18 cellular contexts compared by ENCODE assay signal in the genomic region with DNA sequence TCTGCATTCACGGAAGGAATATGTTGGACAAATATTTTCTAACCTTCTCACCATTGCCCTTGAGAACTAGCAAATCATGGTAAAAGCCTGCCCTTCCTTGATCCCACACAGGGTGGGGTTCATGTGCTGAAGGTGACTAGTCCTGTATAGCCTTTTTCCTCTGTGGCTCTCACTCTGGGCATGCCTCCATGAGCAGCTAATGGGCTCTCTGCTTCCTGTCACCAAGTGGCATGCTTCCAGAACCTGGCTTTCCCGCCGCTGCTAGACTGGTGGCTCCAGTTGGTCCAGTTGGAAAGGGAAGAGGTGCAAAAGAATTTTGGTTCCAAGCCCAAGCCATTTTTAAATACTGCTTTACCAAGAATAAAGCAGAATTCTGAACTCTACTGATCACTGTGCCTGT. TPM values are rescaled to one million over a fixed set of nuclear protein-coding genes. Genes with fewer than 3 reads are reported as not detected.
A peak's percentile ranks its signal among the peaks of the same experiment; 100 is the strongest.
DNase-seq lines count a peak whose midpoint lies in the region; ATAC-seq and TF ChIP-seq lines count a peak whose summit lies in the region.
"Had no signal": no experiment of that assay in that cellular context is flagged by ENCODE, and none has a peak within 500 bp of the region (broad histone marks: within the 10 kb centered on the region; RNA-seq: fewer than 3 reads in every experiment).

No MANE protein-coding gene starts in this region.

- H3K79me2 ChIP-seq in mammary epithelial cell (ENCODE audit: insufficient read depth, low read length), result no peaks in the 10 kb centered on the region

- dilution Hi-C loops in mammary epithelial cell (cut with HindIII; ENCODE audit: low sequenced_read_pairs), result no loop called here

- no peak overlapping the region for H3K4me2 ChIP-seq in mammary epithelial cell (ENCODE audit: insufficient read depth, low read depth, low read length)

- H4K20me1 ChIP-seq in mammary epithelial cell (ENCODE audit: insufficient read depth, low read length), result no peaks in the 10 kb centered on the region

- H3K4me3 ChIP-seq in breast epithelium (no peak overlapping the region), mammary epithelial cell (replicated peaks in 1 of 3; ENCODE audit: insufficient read depth in 1 of 3, low read depth in 2 of 3, low read length in 3 of 3) (no peak overlapping the region), lower lobe of right lung (no peak overlapping the region), transverse colon (no peak overlapping the region), sigmoid colon (no peak overlapping the region)
- H3K4me3 ChIP-seq: tibial nerve had no signal

- CTCF ChIA-PET in mammary epithelial cell (lab: Charles Lee; ENCODE audit: low non-redundant PET), result no interaction called here

- no peaks in the 10 kb centered on the region for H3K36me3 ChIP-seq in breast epithelium
- H3K36me3 ChIP-seq in mammary epithelial cell (ENCODE audit: insufficient read depth, low read length), result no peaks in the 10 kb centered on the region
- H3K36me3 ChIP-seq in lower lobe of right lung, result peaks cover 36% of the 10 kb centered on the region
- H3K36me3 ChIP-seq in transverse colon, result peaks cover 0 to 5% (median 0%) of the 10 kb centered on the region in 4 donors
- peaks cover 12 to 61% (median 22%) of the 10 kb centered on the region in 4 donors for H3K36me3 ChIP-seq in sigmoid colon

- H3K4me1 ChIP-seq in breast epithelium (no peaks in the 10 kb centered on the region), mammary epithelial cell (ENCODE audit: insufficient read depth, low read length) (peaks cover 9% of the 10 kb centered on the region), lower lobe of right lung (no peaks in the 10 kb centered on the region), transverse colon (peaks cover 0 to 5% (median 2%) of the 10 kb centered on the region in 4 donors), sigmoid colon (no peaks in the 10 kb centered on the region)
- H3K4me1 ChIP-seq: tibial nerve had no signal

- no TSS peak for BruUV-seq in mammary epithelial cell (replicated peaks; lab: Mats Ljungman, UMichigan)

- TF ChIP-seq EP300 in transverse colon (IDR thresholded peaks at IDR 0.05; ENCODE audit: low read depth) (no peak), sigmoid colon (IDR thresholded peaks at IDR 0.05) (no peak)

- no peaks in the 10 kb centered on the region for H3K27me3 ChIP-seq in breast epithelium
- H3K27me3 ChIP-seq in mammary epithelial cell (ENCODE audit: insufficient read depth, low read length), result no peaks in the 10 kb centered on the region
- H3K27me3 ChIP-seq in lower lobe of right lung (ENCODE audit: low read depth), result no peaks in the 10 kb centered on the region
- H3K27me3 ChIP-seq in transverse colon, result no peaks in the 10 kb centered on the region
- H3K27me3 ChIP-seq in sigmoid colon, result no peaks in the 10 kb centered on the region
- H3K27me3 ChIP-seq: tibial nerve had no signal

- H3K27ac ChIP-seq in breast epithelium (peak overlapping the region; percentile 26 to 43), mammary epithelial cell (ENCODE audit: insufficient read depth, low read depth, low read length) (no peak overlapping the region), lower lobe of right lung (no peak overlapping the region), transverse colon (no peak overlapping the region), sigmoid colon (no peak overlapping the region)
- H3K27ac ChIP-seq: tibial nerve had no signal

- WGBS in mammary epithelial cell (ENCODE audit: low coverage, missing lambda C conversion rate), result 78% methylated on average over 3 of the region's 3 CpGs
- WGBS in transverse colon (ENCODE audit: low coverage in 1 of 2), 2 donors, result 30 to 41% methylated on average over 3 of the region's 3 CpGs
- 24 to 75% methylated on average over 3 of the region's 3 CpGs for WGBS in sigmoid colon, 2 donors

- intact Hi-C loops in breast epithelium (cut with DNase I; ENCODE audit: low total_unique reads) (no loop called here), mammary epithelial cell (cut with micrococcal nuclease) (no loop called here), lower lobe of right lung (cut with DNase I) (no loop called here), transverse colon (cut with DNase I; ENCODE audit: low total_unique reads) (no loop called here), sigmoid colon (cut with DNase I) (no loop called here)

- TF ChIP-seq POLR2A in breast epithelium (IDR thresholded peaks at IDR 0.05) (no peak), transverse colon (IDR thresholded peaks at IDR 0.05) (no peak), sigmoid colon (IDR thresholded peaks at IDR 0.05) (no peak)

- H3K9me3 ChIP-seq in breast epithelium (no peaks in the 10 kb centered on the region), mammary epithelial cell (replicated peaks; ENCODE audit: insufficient read depth, low read length) (no peaks in the 10 kb centered on the region), lower lobe of right lung (no peaks in the 10 kb centered on the region), transverse colon (no peaks in the 10 kb centered on the region), sigmoid colon (no peaks in the 10 kb centered on the region)
- H3K9me3 ChIP-seq: tibial nerve had no signal

- H3K9ac ChIP-seq in mammary epithelial cell (ENCODE audit: insufficient read depth, low read length), result no peak overlapping the region

- in situ Hi-C loops in mammary epithelial cell (cut with MboI; ENCODE audit: low sequenced_read_pairs in 2 of 2), result no loop called here
- in situ Hi-C loops in transverse colon (cut with MboI; ENCODE audit: low pct_ligation_motif_present in 1 of 4, low pct_unique_long_range_greater_than_20kb in 1 of 4, low sequenced_read_pairs in 3 of 4), result loop anchor here in 1 of 4 donors (25.0 kb wide), 1 partner anchor 122 kb away; a partner anchor contains a TSS

- no peak overlapping the region for H2AFZ ChIP-seq in mammary epithelial cell (ENCODE audit: low read depth, low read length)

- TF ChIP-seq CTCF in breast epithelium (IDR thresholded peaks at IDR 0.05) (no peak), mammary epithelial cell (conservative IDR thresholded peaks at IDR 0.05 in 1 of 2, IDR thresholded peaks at IDR 0.05 in 1 of 2; ENCODE audit: extremely low read depth in 1 of 2, insufficient read depth in 1 of 2, low read depth in 1 of 2, low read length in 2 of 2) (no peak), lower lobe of right lung (IDR thresholded peaks at IDR 0.05) (no peak), transverse colon (IDR thresholded peaks at IDR 0.05) (no peak), sigmoid colon (IDR thresholded peaks at IDR 0.05) (no peak)

- DNase-seq in breast epithelium (ENCODE audit: low spot score in 2 of 2), result peak; percentile 64 to 70
- DNase-seq in mammary epithelial cell, result no peak
- DNase-seq in cerebellum (ENCODE audit: low spot score), result peak; percentile 80
- no peak for DNase-seq in lower lobe of right lung
- peak; percentile 53 for DNase-seq in transverse colon
- no peak for DNase-seq in sigmoid colon
- DNase-seq: activated CD4-positive, alpha-beta T cell treated with anti-CD3 and anti-CD28 coated beads, Interleukin-2, amount 50 U/mL, for 48 hours; activated naive CD4-positive, alpha-beta T cell treated with anti-CD3 and anti-CD28 coated beads, Interleukin-2, amount 50 U/mL, for 16 hours; activated T-cell treated with anti-CD3 and anti-CD28 coated beads, Interleukin-2, amount 50 U/mL, for 24 hours; cortex of kidney; GOT3; NCI-H187; nephron progenitor cell; T-cell had no signal

- ATAC-seq in lower lobe of right lung (peak; percentile 19 to 48), GM19035 (IDR thresholded peaks at IDR 0.05; ENCODE audit: unreplicated experiment) (no peak), HG03521 (IDR thresholded peaks at IDR 0.05; ENCODE audit: unreplicated experiment) (no peak)
- ATAC-seq: stimulated activated effector memory CD8-positive, alpha-beta T cell treated with anti-CD3 and anti-CD28 coated beads, Interleukin-12 subunit alpha, Interleukin-12 subunit beta, amount 100 ng/mL, for 72 hours; T-cell had no signal

RNA-seq across cellular contexts. Expression of a gene that starts 35.5 kb away (rescaled TPM):
- total RNA-seq in breast epithelium (1 to 10 TPM; 5.1 to 6.9 (median 5.9) TPM), mammary epithelial cell (10 to 100 TPM in 1 of 2 donors, 1 to 10 TPM in 1; 3.7 to 11.8 TPM), cerebellum (16.5 TPM), lower lobe of right lung (10.2 TPM), transverse colon (10 to 100 TPM in 1 of 4 donors, 1 to 10 TPM in 3; 4.2 to 16.5 (median 6.8) TPM), sigmoid colon (10 to 100 TPM; 14.8 to 19.4 (median 16.3) TPM)
- polyA plus RNA-seq in mammary epithelial cell (3.9 TPM), sigmoid colon (1 to 10 TPM in 1 of 3 donors, under 1 TPM in 2; 0.60 to 4.1 (median 0.69) TPM)
- 12.2 TPM for polyA minus RNA-seq in mammary epithelial cell

RNA-seq across cellular contexts. Expression of a gene that starts 51.8 kb away (rescaled TPM):
- total RNA-seq in breast epithelium, result 100 to 1,000 TPM in 1 of 3 donors, 10 to 100 TPM in 2; 71.9 to 105 (median 72.0) TPM
- total RNA-seq in mammary epithelial cell, result 100 to 1,000 TPM in 1 of 2 donors, 10 to 100 TPM in 1; 69.7 to 135 TPM
- 170 TPM for polyA plus RNA-seq in mammary epithelial cell
- polyA minus RNA-seq in mammary epithelial cell, result 36.0 TPM
- total RNA-seq in cerebellum, result 75.9 TPM
- total RNA-seq in lower lobe of right lung, result 59.5 TPM
- 10 to 100 TPM; 14.3 to 70.3 (median 63.1) TPM for total RNA-seq in transverse colon
- total RNA-seq in sigmoid colon, result 100 to 1,000 TPM in 3 of 4 donors, 10 to 100 TPM in 1; 69.2 to 173 (median 134) TPM
- polyA plus RNA-seq in sigmoid colon, result 100 to 1,000 TPM; 106 to 140 (median 138) TPM

RNA-seq across cellular contexts. Expression of a gene that starts 54.9 kb away (rescaled TPM):
- total RNA-seq in breast epithelium (10 to 100 TPM; 28.8 to 33.9 (median 30.8) TPM), mammary epithelial cell (10 to 100 TPM; 33.8 to 34.5 TPM), cerebellum (22.1 TPM), lower lobe of right lung (17.3 TPM), transverse colon (10 to 100 TPM in 2 of 4 donors, 1 to 10 TPM in 2; 4.0 to 15.7 (median 9.0) TPM), sigmoid colon (10 to 100 TPM; 17.4 to 33.4 (median 28.1) TPM)
- polyA plus RNA-seq in mammary epithelial cell (31.6 TPM), sigmoid colon (10 to 100 TPM in 2 of 3 donors, 1 to 10 TPM in 1; 4.6 to 22.3 (median 16.8) TPM)
- 46.3 TPM for polyA minus RNA-seq in mammary epithelial cell

Comparison
In these comparisons a context has a peak if more than half of its experiments do, and no peak if none do; other contexts are left out.
1. DNase-seq: peak in breast epithelium (2 of 2), cerebellum (single experiment) and transverse colon (single experiment); none in mammary epithelial cell (single experiment), lower lobe of right lung (single experiment) and sigmoid colon (single experiment).
2. H3K27ac ChIP-seq: peak in breast epithelium (2 of 2); none in mammary epithelial cell (single experiment), lower lobe of right lung (single experiment), transverse colon (0 of 4) and sigmoid colon (0 of 4).
3. ATAC-seq: peak in lower lobe of right lung (2 of 2); none in GM19035 (single experiment) and HG03521 (single experiment).